ENCODE assay signal across 9 cellular contexts in the genomic region with DNA sequence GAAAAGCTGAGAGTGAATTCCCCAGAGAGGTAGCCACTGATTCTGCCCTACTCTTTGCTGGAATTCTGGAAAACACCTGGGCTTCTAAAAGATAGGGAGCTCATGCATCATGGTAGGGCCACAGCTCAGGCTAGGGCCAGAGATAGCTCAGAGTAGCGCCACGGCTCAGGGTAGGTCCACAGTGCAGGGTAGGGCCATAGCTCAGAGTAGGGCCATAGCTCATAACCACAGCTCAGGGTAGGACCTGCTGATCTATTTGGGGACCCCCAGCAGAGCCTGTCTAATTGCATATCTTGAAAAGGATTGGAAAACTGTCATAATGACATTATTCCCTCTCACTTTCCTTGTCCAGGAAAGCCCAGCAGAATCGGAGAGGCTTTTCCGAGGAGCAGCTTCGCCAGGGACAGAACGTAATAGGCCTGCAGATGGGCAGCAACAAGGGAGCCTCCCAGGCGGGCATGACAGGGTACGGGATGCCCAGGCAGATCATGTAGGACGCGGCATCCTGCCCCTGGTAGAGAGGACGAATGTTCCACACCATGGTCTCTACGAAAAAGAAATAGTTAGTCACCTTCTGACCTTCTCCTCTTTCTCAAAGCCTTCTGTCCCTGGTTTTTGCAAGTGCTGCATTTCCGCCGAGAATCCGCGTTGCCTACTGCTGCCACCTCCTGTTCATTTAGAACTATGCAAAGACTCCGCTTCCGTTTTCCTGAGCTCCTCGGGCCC. TPM values are rescaled to one million over a fixed set of nuclear protein-coding genes. Genes with fewer than 3 reads are reported as not detected.
DNase-seq lines count a peak whose midpoint lies in the region; ATAC-seq, FAIRE-seq and TF ChIP-seq lines count a peak whose summit lies in the region.
"Had no signal": no experiment of that assay in that cellular context is flagged by ENCODE, and none has a peak within 500 bp of the region (broad histone marks: within the 10 kb centered on the region; RNA-seq: fewer than 3 reads in every experiment).

No MANE protein-coding gene starts in this region.

- H3K27ac ChIP-seq in endothelial cell of umbilical vein (ENCODE audit: insufficient read depth, low read depth, low read length), result no peak overlapping the region

- H3K9me1 ChIP-seq in endothelial cell of umbilical vein (replicated peaks; ENCODE audit: control insufficient read depth, extremely low read depth, insufficient read depth, low read length), result peaks cover 5% of the 10 kb centered on the region

- H3K9me3 ChIP-seq in endothelial cell of umbilical vein (replicated peaks; ENCODE audit: control insufficient read depth, insufficient read depth, low read length) (no peaks in the 10 kb centered on the region), mucosa of descending colon (no peaks in the 10 kb centered on the region)

- H3K4me1 Mint-ChIP-seq in stimulated activated memory B cell treated with anti-CD40 and anti-IgM and Interleukin-4, amounts not matched to agents 10 μg/mL and 1 μg/mL and 100 μg/mL, for 72 hours, result peaks cover 19% of the 10 kb centered on the region

- H3K4me2 ChIP-seq in endothelial cell of umbilical vein (ENCODE audit: insufficient read depth, low read length), result no peak overlapping the region

- dilution Hi-C loops in endothelial cell of umbilical vein (cut with MboI; ENCODE audit: extremely low pct_ligation_motif_present, low sequenced_read_pairs), result no loop called here

- H3K27me3 Mint-ChIP-seq in stimulated activated memory B cell treated with anti-CD40 and anti-IgM and Interleukin-4, amounts not matched to agents 10 μg/mL and 1 μg/mL and 100 μg/mL, for 72 hours, result no peaks in the 10 kb centered on the region

- TF ChIP-seq CTCF in GM12873 (IDR thresholded peaks at IDR 0.05; ENCODE audit: insufficient read depth, low read depth, low read length, missing control alignments) (peak; percentile 69), endothelial cell of umbilical vein (IDR thresholded peaks at IDR 0.05; ENCODE audit: extremely low read depth in 1 of 2, insufficient read depth in 1 of 2, low read depth in 1 of 2, low read length in 2 of 2) (peak; percentile 64 to 69), mucosa of descending colon (IDR thresholded peaks at IDR 0.05) (peak; percentile 59)

- no peaks in the 10 kb centered on the region for H3K36me3 Mint-ChIP-seq in stimulated activated memory B cell treated with anti-CD40 and anti-IgM and Interleukin-4, amounts not matched to agents 10 μg/mL and 1 μg/mL and 100 μg/mL, for 72 hours

- CTCF ChIA-PET in HEK293T (lab: Yijun Ruan, JAX), result interaction anchor here (0.5 to 3.4 kb wide), 21 partner anchors 11 to 361 kb away, joined by 3 to 18 read pairs (median 4); a partner anchor contains a TSS
- CTCF ChIA-PET in endothelial cell of umbilical vein (lab: Charles Lee), result interaction anchor here (0.6 to 8.2 kb wide), 61 partner anchors 10 to 435 kb away, joined by 3 to 291 read pairs (median 5); a partner anchor contains a TSS

- intact Hi-C loops in endothelial cell of umbilical vein (cut with micrococcal nuclease) (loop anchor here (1.0 kb wide), 5 partner anchors 24 to 344 kb away; no protein-coding TSS in a partner anchor), mucosa of descending colon (cut with DNase I, micrococcal nuclease) (no loop called here)

- no peak overlapping the region for H3K4me3 Mint-ChIP-seq in stimulated activated memory B cell treated with anti-CD40 and anti-IgM and Interleukin-4, amounts not matched to agents 10 μg/mL and 1 μg/mL and 100 μg/mL, for 72 hours

- H3K9ac ChIP-seq in endothelial cell of umbilical vein (replicated peaks; ENCODE audit: extremely low read depth, insufficient read depth, low read length), result no peak overlapping the region

- ATAC-seq in mucosa of descending colon, result peak; percentile 89
- peak; percentile 75 for ATAC-seq in stimulated activated memory B cell treated with anti-CD40 and anti-IgM and Interleukin-4, amounts not matched to agents 10 μg/mL and 1 μg/mL and 100 μg/mL, for 72 hours

- H3K79me2 ChIP-seq in endothelial cell of umbilical vein (ENCODE audit: control insufficient read depth, insufficient read depth, low read length), result no peaks in the 10 kb centered on the region

- no peaks in the 10 kb centered on the region for H3K9me3 Mint-ChIP-seq in stimulated activated memory B cell treated with anti-CD40 and anti-IgM and Interleukin-4, amounts not matched to agents 10 μg/mL and 1 μg/mL and 100 μg/mL, for 72 hours

- H3K27me3 ChIP-seq in endothelial cell of umbilical vein (ENCODE audit: control insufficient read depth in 2 of 2, insufficient read depth in 2 of 2, low read length in 2 of 2), result no peaks in the 10 kb centered on the region

- DNase-seq in HEK293T (ENCODE audit: extremely low spot score), result peak; percentile 48
- DNase-seq in NCI-H226, result peak; percentile 63
- DNase-seq in activated CD8-positive, alpha-beta memory T cell treated with anti-CD3 and anti-CD28 coated beads, Interleukin-2, amount 50 U/mL, for 4 hours, result peak; percentile 62
- DNase-seq in endothelial cell of umbilical vein (ENCODE audit: low read depth, low spot score), result peak; percentile 70
- DNase-seq in mucosa of descending colon, result peak; percentile 53 to 70 (median 59)
- DNase-seq in NCI-H2081 treated with DMSO at 0.1 percent for 48 hours (lab: John Stamatoyannopoulos, UW), result no peak

- H3K36me3 ChIP-seq in endothelial cell of umbilical vein (ENCODE audit: control insufficient read depth in 2 of 2, extremely low read depth in 1 of 2, insufficient read depth in 2 of 2, low read length in 2 of 2), result no peaks in the 10 kb centered on the region
- no peaks in the 10 kb centered on the region for H3K36me3 ChIP-seq in mucosa of descending colon (ENCODE audit: low read depth)

- POLR2A ChIA-PET in HEK293T (lab: Yijun Ruan, JAX) (interaction anchor here (0.6 to 2.3 kb wide), 2 partner anchors 21 to 34 kb away, joined by 3 to 18 read pairs; a partner anchor contains a TSS), endothelial cell of umbilical vein (lab: Charles Lee) (interaction anchor here (0.6 to 0.9 kb wide), 2 partner anchors 46 to 296 kb away, joined by 3 read pairs; no protein-coding TSS in a partner anchor)

- H3K4me3 ChIP-seq in endothelial cell of umbilical vein (replicated peaks in 1 of 3; ENCODE audit: insufficient read depth in 1 of 3, low read depth in 1 of 3, low read length in 3 of 3) (no peak overlapping the region), mucosa of descending colon (no peak overlapping the region)

- H3K27ac Mint-ChIP-seq in stimulated activated memory B cell treated with anti-CD40 and anti-IgM and Interleukin-4, amounts not matched to agents 10 μg/mL and 1 μg/mL and 100 μg/mL, for 72 hours, result no peak overlapping the region

- BruUV-seq in endothelial cell of umbilical vein (replicated peaks; lab: Mats Ljungman, UMichigan), result no TSS peak

- H3K4me1 ChIP-seq in endothelial cell of umbilical vein (ENCODE audit: control insufficient read depth, extremely low read depth, insufficient read depth, low read length), result no peaks in the 10 kb centered on the region
- peaks cover 2% of the 10 kb centered on the region for H3K4me1 ChIP-seq in mucosa of descending colon (ENCODE audit: low read depth)

- peak; percentile 72 for FAIRE-seq in endothelial cell of umbilical vein (lab: Jason Lieb, UNC)

- peak overlapping the region; percentile 75 for H2AFZ ChIP-seq in endothelial cell of umbilical vein (ENCODE audit: low read depth, low read length)

- no peak for TF ChIP-seq POLR2A in endothelial cell of umbilical vein (IDR thresholded peaks at IDR 0.05; ENCODE audit: low read depth, low read length)

- H4K20me1 ChIP-seq in endothelial cell of umbilical vein (replicated peaks; ENCODE audit: control insufficient read depth, extremely low read depth, insufficient read depth, low read length), result no peaks in the 10 kb centered on the region

TF ChIP-seq in HEK293T, 16 proteins besides CTCF, POLR2A, EP300 and RAD21 (continues in another document):
- no peak for TF ChIP-seq BHLHE40 (IDR thresholded peaks at IDR 0.05; ENCODE audit: borderline replicate concordance)
- no peak for TF ChIP-seq L3MBTL2 (conservative IDR thresholded peaks at IDR 0.05)
- TF ChIP-seq SP1 (IDR thresholded peaks at IDR 0.05), result no peak
- TF ChIP-seq FOXM1 (IDR thresholded peaks at IDR 0.05; ENCODE audit: borderline replicate concordance), result no peak

TF ChIP-seq in endothelial cell of umbilical vein, 7 proteins besides CTCF, POLR2A, EP300 and RAD21:
- TF ChIP-seq JUN (IDR thresholded peaks at IDR 0.05; ENCODE audit: borderline replicate concordance, insufficient read depth, insufficient read length, low read depth) (no peak), MYC (IDR thresholded peaks at IDR 0.05; ENCODE audit: low read depth, low read length) (no peak)
TF ChIP-seq in endothelial cell of umbilical vein: peak in this region for 0.

RNA-seq across cellular contexts. Expression of a gene that starts 14.5 kb away (rescaled TPM):
- not detected in 2 replicates for total RNA-seq in endothelial cell of umbilical vein
- not detected in 2 replicates for polyA plus RNA-seq in endothelial cell of umbilical vein
- polyA plus RNA-seq in endothelial cell of umbilical vein (2011; cell fraction: cytosol; rRNA removed), result 0.13 TPM in 1 of 2 replicates, not detected in the other
- not detected in 2 replicates for polyA plus RNA-seq in endothelial cell of umbilical vein (2011; cell fraction: nucleus; rRNA removed)
- polyA plus RNA-seq in endothelial cell of umbilical vein (2012), result not detected in 2 replicates
- not detected in 2 replicates for polyA minus RNA-seq in endothelial cell of umbilical vein
- not detected for polyA minus RNA-seq in endothelial cell of umbilical vein (2011; cell fraction: cytosol; rRNA and poly(A)+ RNA removed)
- polyA minus RNA-seq in endothelial cell of umbilical vein (2011; cell fraction: nucleus; rRNA and poly(A)+ RNA removed), result 0.38 TPM in 1 of 2 replicates, not detected in the other
- total RNA-seq in mucosa of descending colon, result 10 to 100 TPM in 1 of 3 donors, under 1 TPM in 2; 0.27 to 14.7 (median 0.49) TPM
- total RNA-seq: mononuclear cell had no signal

RNA-seq across cellular contexts. Expression of a gene that starts 21.3 kb away (rescaled TPM):
- not detected in 2 replicates for total RNA-seq in endothelial cell of umbilical vein
- polyA plus RNA-seq in endothelial cell of umbilical vein, result 0.05 TPM in 1 of 2 replicates, not detected in the other
- polyA plus RNA-seq in endothelial cell of umbilical vein (2011; cell fraction: cytosol; rRNA removed), result 0.03 TPM in 1 of 2 replicates, not detected in the other
- 0.06 TPM in 1 of 2 replicates, not detected in the other for polyA plus RNA-seq in endothelial cell of umbilical vein (2011; cell fraction: nucleus; rRNA removed)
- polyA plus RNA-seq in endothelial cell of umbilical vein (2012), result not detected in 2 replicates
- not detected in 2 replicates for polyA minus RNA-seq in endothelial cell of umbilical vein
- not detected for polyA minus RNA-seq in endothelial cell of umbilical vein (2011; cell fraction: cytosol; rRNA and poly(A)+ RNA removed)
- not detected in 2 replicates for polyA minus RNA-seq in endothelial cell of umbilical vein (2011; cell fraction: nucleus; rRNA and poly(A)+ RNA removed)
- under 1 TPM in 1 of 3 donors, not detected in 2; 0.12 TPM for total RNA-seq in mucosa of descending colon
- total RNA-seq: mononuclear cell had no signal

RNA-seq across cellular contexts. Expression of a gene that starts 34.4 kb away (rescaled TPM):
- total RNA-seq in endothelial cell of umbilical vein (26.2 and 37.0 TPM in 2 replicates), mucosa of descending colon (10 to 100 TPM; 19.9 to 26.3 (median 22.4) TPM)
- 8.9 and 10.0 TPM in 2 replicates for polyA plus RNA-seq in endothelial cell of umbilical vein
- 14.8 and 17.3 TPM in 2 replicates for polyA plus RNA-seq in endothelial cell of umbilical vein (2011; cell fraction: cytosol; rRNA removed)
- 19.6 and 20.6 TPM in 2 replicates for polyA plus RNA-seq in endothelial cell of umbilical vein (2011; cell fraction: nucleus; rRNA removed)
- polyA plus RNA-seq in endothelial cell of umbilical vein (2012), result 26.8 and 33.5 TPM in 2 replicates
- 15.7 and 20.7 TPM in 2 replicates for polyA minus RNA-seq in endothelial cell of umbilical vein
- polyA minus RNA-seq in endothelial cell of umbilical vein (2011; cell fraction: cytosol; rRNA and poly(A)+ RNA removed), result 22.8 TPM
- polyA minus RNA-seq in endothelial cell of umbilical vein (2011; cell fraction: nucleus; rRNA and poly(A)+ RNA removed), result 12.6 and 18.0 TPM in 2 replicates
